In the genomic region with DNA sequence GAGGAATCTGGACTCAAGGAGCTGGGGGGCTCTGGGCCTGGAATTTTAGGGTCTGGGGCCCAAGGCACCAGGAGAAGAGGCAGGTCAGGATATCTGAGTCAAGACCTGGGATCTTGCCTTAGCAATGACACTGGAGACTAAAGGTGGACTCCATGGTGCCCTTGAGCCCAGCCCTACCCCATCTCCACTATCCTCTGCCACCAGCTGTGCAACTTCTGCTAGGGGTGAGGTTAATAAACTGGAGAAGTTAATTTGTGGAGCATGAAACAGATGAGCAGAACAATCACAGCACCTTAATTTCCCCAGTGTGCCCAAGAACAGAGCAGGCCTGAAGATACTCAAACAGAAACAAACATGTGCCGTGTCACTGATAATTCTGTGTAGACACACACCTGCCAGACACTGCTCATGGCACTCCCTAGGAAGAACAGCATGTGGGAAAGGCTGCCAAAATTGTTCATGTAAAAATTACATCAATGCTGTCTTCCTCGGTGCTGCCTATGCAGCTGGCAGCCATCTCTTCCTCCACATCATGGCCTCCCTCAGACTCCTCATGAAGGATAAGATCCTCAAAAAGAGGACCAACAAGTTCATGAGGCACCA, we compare ENCODE assay signal across 1 cellular context.
TF ChIP-seq lines count a peak whose summit lies in the region.

No MANE protein-coding gene starts in this region.

TF ChIP-seq in H1, 55 proteins besides CTCF, POLR2A, EP300 and RAD21:
- no peak for TF ChIP-seq RNF2 (IDR thresholded peaks at IDR 0.05; ENCODE audit: borderline replicate concordance, low read depth, low read length, missing control alignments, poor library complexity, severe bottlenecking)
- TF ChIP-seq SRF (IDR thresholded peaks at IDR 0.05; ENCODE audit: low read depth, low read length): no peak
- TF ChIP-seq SAP30 (IDR thresholded peaks at IDR 0.05; ENCODE audit: insufficient read depth, insufficient replicate concordance, low read length): no peak
